ENCODE assay signal across 8 cellular contexts in the genomic region with DNA sequence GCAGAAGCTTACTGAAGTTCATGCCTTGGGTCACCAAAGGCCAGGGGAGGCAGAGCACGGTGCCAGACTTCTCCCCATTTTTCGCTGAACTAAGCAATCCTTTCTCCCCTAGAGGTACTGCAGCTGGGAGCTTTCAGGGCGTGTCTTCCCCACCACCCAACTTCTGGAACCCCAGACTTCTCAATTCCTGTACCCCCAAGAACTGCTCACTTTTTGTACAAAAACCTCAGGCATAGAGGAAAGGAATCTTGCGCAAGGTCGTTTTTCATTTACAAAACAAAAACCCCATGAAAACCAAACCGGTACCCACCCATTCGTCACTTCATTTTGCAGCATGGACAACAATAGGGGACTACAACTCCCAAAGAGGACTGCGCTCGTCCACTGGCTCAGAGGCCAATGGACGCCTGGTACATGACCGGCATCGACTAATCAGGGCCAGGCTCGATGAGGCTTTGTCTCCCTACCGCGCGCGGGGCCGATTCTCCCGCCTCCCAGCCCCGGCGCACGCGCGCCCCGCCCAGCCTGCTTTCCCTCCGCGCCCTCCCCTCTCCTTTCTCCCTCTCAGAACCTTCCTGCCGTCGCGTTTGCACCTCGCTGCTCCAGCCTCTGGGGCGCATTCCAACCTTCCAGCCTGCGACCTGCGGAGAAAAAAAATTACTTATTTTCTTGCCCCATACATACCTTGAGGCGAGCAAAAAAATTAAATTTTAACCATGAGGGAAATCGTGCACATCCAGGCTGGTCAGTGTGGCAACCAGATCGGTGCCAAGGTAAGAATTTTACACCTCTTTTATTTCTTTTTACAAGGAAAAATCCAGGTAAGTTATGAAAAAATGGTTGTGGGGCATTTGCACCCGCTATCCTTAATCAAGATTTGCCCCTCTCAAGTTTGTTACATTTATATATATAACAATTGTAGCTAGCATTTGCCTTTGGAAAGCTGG. TPM values are rescaled to one million over a fixed set of nuclear protein-coding genes. Genes with fewer than 3 reads are reported as not detected.
A peak's percentile ranks its signal among the peaks of the same experiment; 100 is the strongest.
DNase-seq lines count a peak whose midpoint lies in the region; ATAC-seq and TF ChIP-seq lines count a peak whose summit lies in the region.

A gene (plus strand): TSS at position 562 of the 947 bp plus-strand sequence. CDS start 155 bp downstream, at position 717.

- TF ChIP-seq POLR2A in breast epithelium (IDR thresholded peaks at IDR 0.05): peak; percentile 56

- peak within 1 kb of the TSS; percentile 77 for H3K4me2 ChIP-seq in skeletal muscle satellite cell (ENCODE audit: low read length)

- ATAC-seq in GM18520 (IDR thresholded peaks at IDR 0.05; ENCODE audit: unreplicated experiment): peak; percentile 36
- peak; percentile 46 for ATAC-seq in HG03108 (IDR thresholded peaks at IDR 0.05; ENCODE audit: unreplicated experiment)

- peak within 1 kb of the TSS; percentile 100 for H3K4me3 ChIP-seq in WERI-Rb-1 (ENCODE audit: low read depth, low read length)
- H3K4me3 ChIP-seq in breast epithelium: peak within 1 kb of the TSS; percentile 67 to 94 (median 93)
- peak within 1 kb of the TSS; percentile 93 for H3K4me3 ChIP-seq in iPS-18c (ENCODE audit: insufficient read depth, low read depth, low read length)
- peak within 1 kb of the TSS; percentile 95 for H3K4me3 ChIP-seq in skeletal muscle satellite cell (ENCODE audit: low read length)

- intact Hi-C loops in breast epithelium (cut with DNase I; ENCODE audit: low total_unique reads): loop anchor here (5.0 kb wide), 1 partner anchor 163 kb away; a partner anchor contains a TSS

- H3K36me3 ChIP-seq in WERI-Rb-1 (peaks cover 47% of the 10 kb centered on the region), breast epithelium (no peaks in the 10 kb centered on the region), skeletal muscle satellite cell (ENCODE audit: insufficient read depth, low read length) (peaks cover 36% of the 10 kb centered on the region)

- H3K4me1 ChIP-seq in breast epithelium (peaks cover 2 to 14% of the 10 kb centered on the region in 2 donors), skeletal muscle satellite cell (ENCODE audit: control insufficient read depth, insufficient read depth, low read length) (peaks cover 42% of the 10 kb centered on the region)

- peak within 1 kb of the TSS; percentile 98 for H3K9ac ChIP-seq in skeletal muscle satellite cell (ENCODE audit: low read depth, low read length)

- peak within 1 kb of the TSS; percentile 98 for H3K27ac ChIP-seq in WERI-Rb-1
- peak within 1 kb of the TSS; percentile 88 to 94 for H3K27ac ChIP-seq in breast epithelium

- TF ChIP-seq CTCF in WERI-Rb-1 (IDR thresholded peaks at IDR 0.05; ENCODE audit: low read depth, low read length) (no peak), breast epithelium (IDR thresholded peaks at IDR 0.05) (peak in 2 of 3 donors; percentile 34 to 53)

- H3K9me3 ChIP-seq in WERI-Rb-1 (ENCODE audit: severe bottlenecking) (peaks cover 6% of the 10 kb centered on the region), breast epithelium (no peaks in the 10 kb centered on the region), iPS-18c (ENCODE audit: control insufficient read depth, insufficient read depth, low read length) (no peaks in the 10 kb centered on the region), skeletal muscle satellite cell (replicated peaks; ENCODE audit: low read length) (no peaks in the 10 kb centered on the region)

- DNase-seq in 8988T: peak; percentile 83
- DNase-seq in NCI-H2227 treated with DMSO at 0.1 percent for 48 hours (lab: John Stamatoyannopoulos, UW): peak; percentile 96
- DNase-seq in WERI-Rb-1: peak; percentile 100
- DNase-seq in breast epithelium (ENCODE audit: low spot score in 2 of 2): peak; percentile 96 to 97

- no peaks in the 10 kb centered on the region for H3K27me3 ChIP-seq in WERI-Rb-1 (ENCODE audit: insufficient read depth, low read depth, severe bottlenecking)
- no peaks in the 10 kb centered on the region for H3K27me3 ChIP-seq in breast epithelium
- no peaks in the 10 kb centered on the region for H3K27me3 ChIP-seq in skeletal muscle satellite cell (ENCODE audit: control insufficient read depth, insufficient read depth, low read length)

RNA-seq across cellular contexts. Expression of the gene that starts here (rescaled TPM):
- 100 to 1,000 TPM; 189 to 269 (median 212) TPM for total RNA-seq in breast epithelium
- total RNA-seq in skeletal muscle satellite cell (2012; rRNA removed): 624 and 1,061 TPM in 2 replicates

Comparison
In these comparisons a context has a peak if more than half of its experiments do, and no peak if none do; other contexts are left out.
1. Peak in every context shown above with its lines: DNase-seq, ATAC-seq, H3K4me3 ChIP-seq and H3K27ac ChIP-seq.